Comparison of ENCODE assay signal across 1 cellular context in the genomic region with DNA sequence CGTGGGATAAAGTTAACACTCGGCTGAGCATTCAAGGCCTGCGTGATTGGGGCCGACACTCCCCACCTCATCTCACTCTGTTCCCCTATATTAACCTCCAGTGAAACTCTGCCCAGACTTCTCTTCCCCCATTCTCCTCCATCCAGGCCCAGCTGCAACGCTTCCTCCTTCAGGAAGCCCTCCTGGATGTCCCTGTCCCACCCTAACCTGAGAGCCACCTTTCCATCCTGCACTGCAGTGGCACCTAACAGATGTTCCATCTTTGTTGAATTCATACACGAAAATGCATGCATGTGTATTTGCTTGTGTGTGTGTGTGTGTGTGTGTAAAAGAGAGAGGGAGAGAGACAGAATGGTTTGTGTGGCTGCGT.
TF ChIP-seq lines count a peak whose summit lies in the region.

No MANE protein-coding gene starts in this region.

TF ChIP-seq in WTC11, 78 proteins besides CTCF, POLR2A, EP300 and RAD21 (continued from another document):
- no peak for TF ChIP-seq STAT6 (CRISPR knock-in tag; conservative IDR thresholded peaks at IDR 0.05; ENCODE audit: low read depth)
- TF ChIP-seq E2F1 (CRISPR knock-in tag; IDR thresholded peaks at IDR 0.05): no peak
- no peak for TF ChIP-seq MXD4 (CRISPR knock-in tag; IDR thresholded peaks at IDR 0.05; ENCODE audit: borderline replicate concordance)
- TF ChIP-seq SMAD4 (CRISPR knock-in tag; IDR thresholded peaks at IDR 0.05): no peak
- TF ChIP-seq ETV6 (CRISPR knock-in tag; IDR thresholded peaks at IDR 0.05): no peak
- TF ChIP-seq CREM (CRISPR knock-in tag; IDR thresholded peaks at IDR 0.05): no peak
- TF ChIP-seq ELF4 (CRISPR knock-in tag; IDR thresholded peaks at IDR 0.05; ENCODE audit: low read depth): no peak
- no peak for TF ChIP-seq SOX15 (CRISPR knock-in tag; IDR thresholded peaks at IDR 0.05)
- TF ChIP-seq USF2 (CRISPR knock-in tag; IDR thresholded peaks at IDR 0.05): no peak
- no peak for TF ChIP-seq CDX4 (CRISPR knock-in tag; IDR thresholded peaks at IDR 0.05; ENCODE audit: borderline replicate concordance)
- TF ChIP-seq IRF2 (CRISPR knock-in tag; IDR thresholded peaks at IDR 0.05; ENCODE audit: borderline replicate concordance, low read depth): no peak
